8 cellular contexts compared by ENCODE assay signal in genomic region chr18:12307871-12308385, GRCh38. TPM values are rescaled to one million over a fixed set of nuclear protein-coding genes. Genes with fewer than 3 reads are reported as not detected.
DNase-seq lines count a peak whose midpoint lies in the region; ATAC-seq, FAIRE-seq and TF ChIP-seq lines count a peak whose summit lies in the region.

TSS of gene TUBB6 (plus strand) at chr18:12308241. CDS start at chr18:12308293, 52 bp downstream.

- peaks cover 3% of the 10 kb centered on the region for H3K9me3 Mint-ChIP-seq in astrocyte (ENCODE audit: unreplicated experiment)

- 2% methylated on average over 9 of the region's 76 CpGs for WGBS in hepatocyte (ENCODE audit: low lambda C conversion rate, missing lambda C conversion rate)
- 1% methylated on average over 76 of the region's 76 CpGs for WGBS in sigmoid colon, 2 donors

- H3K9me2 ChIP-seq in hepatocyte (replicated peaks; ENCODE audit: insufficient read depth), result no peaks in the 10 kb centered on the region

- peak within 1 kb of the TSS; percentile 94 for H3K27ac ChIP-seq in ACC112 (ENCODE audit: low read depth, low read length)
- peak within 1 kb of the TSS; percentile 95 for H3K27ac ChIP-seq in astrocyte (ENCODE audit: low read depth, low read length)
- peak within 1 kb of the TSS; percentile 98 for H3K27ac ChIP-seq in hepatocyte
- H3K27ac ChIP-seq in sigmoid colon, result peak within 1 kb of the TSS; percentile 94 to 100 (median 99)

- H3K4me3 Mint-ChIP-seq in astrocyte (ENCODE audit: unreplicated experiment), result peak within 1 kb of the TSS; percentile 95

- no peaks in the 10 kb centered on the region for H3K9me3 ChIP-seq in astrocyte (ENCODE audit: insufficient read depth, low read depth, low read length)
- peaks cover 9% of the 10 kb centered on the region for H3K9me3 ChIP-seq in hepatocyte (ENCODE audit: low read depth)
- peaks cover 0 to 5% (median 1%) of the 10 kb centered on the region in 4 donors for H3K9me3 ChIP-seq in sigmoid colon

- H3K4me1 Mint-ChIP-seq in astrocyte (ENCODE audit: low read depth, unreplicated experiment), result peaks cover 28% of the 10 kb centered on the region

- H3K36me3 Mint-ChIP-seq in astrocyte (ENCODE audit: low read depth, unreplicated experiment), result peaks cover 26% of the 10 kb centered on the region

- peak within 1 kb of the TSS; percentile 32 for H2AFZ ChIP-seq in ACC112 (ENCODE audit: low read length, unreplicated experiment)
- peak within 1 kb of the TSS; percentile 53 for H2AFZ ChIP-seq in astrocyte (ENCODE audit: low read depth, low read length)
- H2AFZ ChIP-seq in hepatocyte, result peak within 1 kb of the TSS; percentile 83

- peaks cover 2% of the 10 kb centered on the region for H3K27me3 Mint-ChIP-seq in astrocyte (ENCODE audit: low read depth, unreplicated experiment)

- peaks cover 42% of the 10 kb centered on the region for H4K20me1 ChIP-seq in astrocyte (ENCODE audit: insufficient read depth, low read length)
- H4K20me1 ChIP-seq in hepatocyte (ENCODE audit: insufficient read depth, poor library complexity, severe bottlenecking), result no peaks in the 10 kb centered on the region

- peak; percentile 95 for DNase-seq in GM13977 (ENCODE audit: low spot score)
- peak; percentile 36 for DNase-seq in NCI-H774 (lab: John Stamatoyannopoulos, UW)
- peak; percentile 69 for DNase-seq in astrocyte (ENCODE audit: low read depth)
- peak; percentile 83 for DNase-seq in hepatocyte (ENCODE audit: low spot score)
- DNase-seq in sigmoid colon, result peak; percentile 89

- intact Hi-C loops in sigmoid colon (cut with DNase I), result loop anchor here (1.0 kb wide), 2 partner anchors 20 to 29 kb away; no protein-coding TSS in a partner anchor

- peak; percentile 56 for ATAC-seq in HG02852 (IDR thresholded peaks at IDR 0.05; ENCODE audit: unreplicated experiment)
- ATAC-seq in GM18870 (IDR thresholded peaks at IDR 0.05; ENCODE audit: unreplicated experiment), result no peak

- peak within 1 kb of the TSS; percentile 98 for H3K4me3 ChIP-seq in ACC112 (ENCODE audit: low read depth, low read length)
- H3K4me3 ChIP-seq in astrocyte (ENCODE audit: insufficient read depth, low read depth, low read length), result peak within 1 kb of the TSS; percentile 96
- H3K4me3 ChIP-seq in hepatocyte, result peak within 1 kb of the TSS; percentile 94
- peak within 1 kb of the TSS; percentile 62 to 100 (median 90) for H3K4me3 ChIP-seq in sigmoid colon

- H3K9ac ChIP-seq in astrocyte (ENCODE audit: low read length), result peak within 1 kb of the TSS; percentile 94

- peak within 1 kb of the TSS; percentile 99 for H3K27ac Mint-ChIP-seq in astrocyte (ENCODE audit: unreplicated experiment)

- H3K79me2 ChIP-seq in ACC112 (ENCODE audit: control insufficient read depth, insufficient read depth, low read length, unreplicated experiment) (peaks cover 61% of the 10 kb centered on the region), astrocyte (ENCODE audit: insufficient read depth, low read length) (peaks cover 77% of the 10 kb centered on the region), hepatocyte (peaks cover 24% of the 10 kb centered on the region)

- H3K4me1 ChIP-seq in ACC112 (ENCODE audit: control insufficient read depth, insufficient read depth, low read length, unreplicated experiment), result peaks cover 27% of the 10 kb centered on the region
- peaks cover 21% of the 10 kb centered on the region for H3K4me1 ChIP-seq in astrocyte (ENCODE audit: insufficient read depth, low read length)
- peaks cover 15% of the 10 kb centered on the region for H3K4me1 ChIP-seq in hepatocyte (ENCODE audit: insufficient read depth)
- H3K4me1 ChIP-seq in sigmoid colon, result peaks cover 0 to 51% (median 48%) of the 10 kb centered on the region in 4 donors

- H3K4me2 ChIP-seq in astrocyte (ENCODE audit: low read length), result peak within 1 kb of the TSS; percentile 98
- H3K4me2 ChIP-seq in hepatocyte, result peak within 1 kb of the TSS; percentile 84

- no peak for TF ChIP-seq EP300 in sigmoid colon (IDR thresholded peaks at IDR 0.05)

- no peak for FAIRE-seq in astrocyte (lab: Jason Lieb, UNC)

- H3K36me3 ChIP-seq in ACC112 (ENCODE audit: insufficient read depth, low read length), result peaks cover 32% of the 10 kb centered on the region
- H3K36me3 ChIP-seq in astrocyte (ENCODE audit: insufficient read depth, low read length), result peaks cover 28% of the 10 kb centered on the region
- no peaks in the 10 kb centered on the region for H3K36me3 ChIP-seq in hepatocyte (replicated peaks; ENCODE audit: insufficient read depth, low read depth)
- H3K36me3 ChIP-seq in sigmoid colon, result peaks cover 8 to 22% (median 15%) of the 10 kb centered on the region in 4 donors

- TF ChIP-seq POLR2A in sigmoid colon (IDR thresholded peaks at IDR 0.05), result peak in 1 of 2 donors; percentile 8

- H3K27me3 ChIP-seq in ACC112 (ENCODE audit: insufficient read depth, low read length) (no peaks in the 10 kb centered on the region), astrocyte (ENCODE audit: insufficient read depth, low read length) (no peaks in the 10 kb centered on the region), hepatocyte (peaks cover 16% of the 10 kb centered on the region), sigmoid colon (no peaks in the 10 kb centered on the region)

- in situ Hi-C loops in GM13977 (cut with MboI; ENCODE audit: low pct_unique_long_range_greater_than_20kb, low sequenced_read_pairs, unreplicated experiment), result no loop called here

- TF ChIP-seq CTCF in GM13977 (IDR thresholded peaks at IDR 0.05; ENCODE audit: extremely low read depth, insufficient read depth, missing control alignments) (no peak), astrocyte (IDR thresholded peaks at IDR 0.05; ENCODE audit: insufficient read depth, low read depth, low read length) (no peak), hepatocyte (IDR thresholded peaks at IDR 0.05; ENCODE audit: poor library complexity) (no peak), sigmoid colon (IDR thresholded peaks at IDR 0.05) (no peak)

RNA-seq across cellular contexts. Expression of gene TUBB6, which starts in this region (rescaled TPM):
- total RNA-seq in astrocyte (485 and 528 TPM in 2 replicates), hepatocyte (68.6 and 86.1 TPM in 2 replicates), sigmoid colon (100 to 1,000 TPM; 298 to 445 (median 376) TPM)
- polyA plus RNA-seq in hepatocyte (96.3 and 109 TPM in 2 replicates), sigmoid colon (10 to 100 TPM; 19.2 to 58.0 (median 42.6) TPM)

Comparison
In these comparisons a context has a peak if more than half of its experiments do, and no peak if none do; other contexts are left out.
1. H2AFZ ChIP-seq: peak in every context shown above with its lines; median percentile 83 in hepatocyte; 53 in astrocyte; 32 in ACC112.
2. DNase-seq: peak in every context shown above with its lines; median percentile 95 in GM13977; 89 in sigmoid colon; 83 in hepatocyte; 69 in astrocyte; 36 in NCI-H774.